In the genomic region with DNA sequence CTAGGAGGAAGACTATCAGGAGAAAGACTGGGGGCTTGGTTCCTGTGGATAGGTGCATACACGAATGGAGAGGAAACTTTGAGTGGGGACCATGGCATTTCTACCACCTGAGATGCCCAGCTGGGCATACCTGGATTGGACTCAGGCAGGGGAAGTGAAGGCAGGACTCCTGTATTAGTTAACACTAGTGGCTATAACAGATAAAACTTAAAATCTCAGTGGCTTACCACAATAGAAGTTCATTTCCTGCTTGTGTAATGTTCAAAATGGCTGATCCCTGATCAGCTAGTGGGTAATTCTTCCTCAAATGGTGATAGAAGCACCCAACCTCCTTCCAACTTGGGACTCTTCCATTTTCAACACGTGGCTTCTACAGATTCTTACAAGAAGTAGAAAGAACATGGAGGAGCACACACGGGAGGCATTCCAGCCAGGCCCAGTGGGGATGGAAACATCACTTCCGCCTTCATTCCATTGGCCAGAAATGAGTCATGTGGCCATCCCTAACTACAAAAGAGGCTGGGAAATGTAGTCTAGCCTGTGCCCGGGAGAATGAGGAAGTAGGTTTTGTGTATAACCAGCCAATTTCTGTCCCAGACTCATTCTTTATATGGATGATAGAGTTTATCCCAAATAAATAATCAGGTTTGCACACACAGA, we compare ENCODE assay signal across 8 cellular contexts.
A peak's percentile ranks its signal among the peaks of the same experiment; 100 is the strongest.
DNase-seq lines count a peak whose midpoint lies in the region; ATAC-seq lines count a peak whose summit lies in the region.

No MANE protein-coding gene starts in this region.

- peak; percentile 72 for ATAC-seq in GM19455 (IDR thresholded peaks at IDR 0.05; ENCODE audit: unreplicated experiment)
- ATAC-seq in esophagus mucosa: peak; percentile 85

- peak overlapping the region; percentile 25; the same call in 1 of the 2 replicates for H3K9ac ChIP-seq in ES-I3 (ENCODE audit: low read depth, low read length)

- H3K4me1 ChIP-seq in ES-I3 (ENCODE audit: insufficient read depth, low read length) (peaks cover 27% of the 10 kb centered on the region), neuron (ENCODE audit: insufficient read depth, low read length) (peaks cover 3% of the 10 kb centered on the region)

- H3K36me3 ChIP-seq in ES-I3 (ENCODE audit: insufficient read depth, low read length) (no peaks in the 10 kb centered on the region), neuron (ENCODE audit: insufficient read depth, low read length) (no peaks in the 10 kb centered on the region)

- H3K9me3 ChIP-seq in ES-I3 (ENCODE audit: control insufficient read depth, insufficient read depth, low read length) (no peaks in the 10 kb centered on the region), neuron (ENCODE audit: low read length) (no peaks in the 10 kb centered on the region)

- DNase-seq in HS-27A (ENCODE audit: low read depth): peak; percentile 54
- DNase-seq in SIG-M5 treated with dmso at 0.1 percent for 504 hours (lab: John Stamatoyannopoulos, UW; ENCODE audit: unreplicated experiment): peak; percentile 94
- no peak for DNase-seq in NCI-H187 treated with DMSO at 0.1 percent for 48 hours (lab: John Stamatoyannopoulos, UW)
- no peak for DNase-seq in T-helper 9 cell

- peak overlapping the region; percentile 39 for H2AFZ ChIP-seq in neuron (ENCODE audit: low read depth, low read length)

- H3K4me3 ChIP-seq in neuron (ENCODE audit: low read length): peak overlapping the region; percentile 79

- H3K27me3 ChIP-seq in neuron (ENCODE audit: insufficient read depth, low read length): no peaks in the 10 kb centered on the region

Comparison
In these comparisons a context has a peak if more than half of its experiments do, and no peak if none do; other contexts are left out.
1. DNase-seq: peak in HS-27A (single experiment) and SIG-M5 treated with dmso at 0.1 percent for 504 hours (single experiment); none in NCI-H187 treated with DMSO at 0.1 percent for 48 hours (single experiment) and T-helper 9 cell (single experiment).